Comparison of ENCODE assay signal across 19 cellular contexts in genomic region chr1:209387969-209388329, GRCh38.
DNase-seq lines count a peak whose midpoint lies in the region; ATAC-seq and TF ChIP-seq lines count a peak whose summit lies in the region.
"Had no signal": no experiment of that assay in that cellular context is flagged by ENCODE, and none has a peak within 500 bp of the region (broad histone marks: within the 10 kb centered on the region; RNA-seq: fewer than 3 reads in every experiment).

No MANE protein-coding gene starts in this region.

- no peaks in the 10 kb centered on the region for H3K9me3 ChIP-seq in endodermal cell (ENCODE audit: control insufficient read depth, low read length)
- H3K9me3 ChIP-seq in mesenchymal stem cell (ENCODE audit: control insufficient read depth, low read length), result no peaks in the 10 kb centered on the region
- H3K9me3 ChIP-seq in effector memory CD4-positive, alpha-beta T cell (ENCODE audit: control insufficient read depth, low read length), result no peaks in the 10 kb centered on the region
- H3K9me3 ChIP-seq in MM.1S (replicated peaks; ENCODE audit: insufficient read depth, low read length), result no peaks in the 10 kb centered on the region
- H3K9me3 ChIP-seq: colonic mucosa, heart right ventricle, vagina had no signal

- peak overlapping the region; percentile 18 for H2AK5ac ChIP-seq in mesenchymal stem cell (ENCODE audit: low read length, severe bottlenecking)

- H3K36me3 ChIP-seq in endodermal cell (ENCODE audit: control insufficient read depth, insufficient read depth, low read length), result no peaks in the 10 kb centered on the region
- H3K36me3 ChIP-seq in mesenchymal stem cell (ENCODE audit: control insufficient read depth in 1 of 2, insufficient read depth in 2 of 2, low read depth in 1 of 2, low read length in 2 of 2), result no peaks in the 10 kb centered on the region
- H3K36me3 ChIP-seq in effector memory CD4-positive, alpha-beta T cell (ENCODE audit: control insufficient read depth, insufficient read depth, low read length), result no peaks in the 10 kb centered on the region
- no peaks in the 10 kb centered on the region for H3K36me3 ChIP-seq in MM.1S (replicated peaks; ENCODE audit: insufficient read depth, low read length)
- H3K36me3 ChIP-seq: colonic mucosa, heart right ventricle, vagina had no signal

- peaks cover 5% of the 10 kb centered on the region for H3K36me3 Mint-ChIP-seq in endodermal cell (ENCODE audit: low read depth)

- 91 to 100% methylated on average over 2 of the region's 2 CpGs for WGBS in endodermal cell (ENCODE audit: insufficient coverage in 1 of 2, insufficient read length in 1 of 2), 2 experiments
- WGBS in mesenchymal stem cell, result 69% methylated on average over 1 of the region's 2 CpGs

- no peak overlapping the region for H3K14ac ChIP-seq in mesenchymal stem cell (ENCODE audit: low read length in 2 of 2)

- H3K4me1 Mint-ChIP-seq in endodermal cell, result peaks cover 78% of the 10 kb centered on the region

- H3K9me2 ChIP-seq in MM.1S (replicated peaks; ENCODE audit: insufficient read depth, low read length), result no peaks in the 10 kb centered on the region

- no peak overlapping the region for H2BK15ac ChIP-seq in mesenchymal stem cell (ENCODE audit: low read depth, poor library complexity, severe bottlenecking)

- no peak overlapping the region for H3K4me3 Mint-ChIP-seq in endodermal cell
- H3K4me3 Mint-ChIP-seq: activated T-helper 1 cell treated with anti-CD3 and anti-CD28 coated beads, Interleukin-12 subunit alpha, Interleukin-12 subunit beta, Interleukin-2, Interleukin-4 antibody, amounts not matched to agents 30 ng/mL and 10 ng/mL and 1 ng/mL, durations not matched to agents 14 hours and 24 hours and 36 hours; stimulated activated naive CD8-positive, alpha-beta T cell treated with anti-CD3 and anti-CD28 coated beads, Interleukin-15, Interleukin-2, amounts not matched to agents 100 ng/mL and 50 ng/mL, for 24 hours had no signal

- H4K91ac ChIP-seq in mesenchymal stem cell (ENCODE audit: low read length), result no peak overlapping the region

- H3K9me3 Mint-ChIP-seq in endodermal cell, result no peaks in the 10 kb centered on the region
- H3K9me3 Mint-ChIP-seq: activated T-helper 1 cell treated with anti-CD3 and anti-CD28 coated beads, Interleukin-12 subunit alpha, Interleukin-12 subunit beta, Interleukin-2, Interleukin-4 antibody, amounts not matched to agents 30 ng/mL and 10 ng/mL and 1 ng/mL, durations not matched to agents 14 hours and 24 hours and 36 hours; stimulated activated naive CD8-positive, alpha-beta T cell treated with anti-CD3 and anti-CD28 coated beads, Interleukin-15, Interleukin-2, amounts not matched to agents 100 ng/mL and 50 ng/mL, for 24 hours had no signal

- no peaks in the 10 kb centered on the region for H3K27me3 Mint-ChIP-seq in endodermal cell (ENCODE audit: insufficient read depth)
- H3K27me3 Mint-ChIP-seq: stimulated activated naive CD8-positive, alpha-beta T cell treated with anti-CD3 and anti-CD28 coated beads, Interleukin-15, Interleukin-2, amounts not matched to agents 100 ng/mL and 50 ng/mL, for 24 hours had no signal

- no peaks in the 10 kb centered on the region for H3F3A ChIP-seq in MM.1S (ENCODE audit: insufficient read depth, low read length)

- H3K18ac ChIP-seq in mesenchymal stem cell (ENCODE audit: low read depth in 1 of 2, low read length in 2 of 2), result no peak overlapping the region

- H3K79me2 ChIP-seq in MM.1S (ENCODE audit: low read length), result no peaks in the 10 kb centered on the region
- H3K79me2 ChIP-seq: parathyroid adenoma had no signal

- ATAC-seq in GM21529 (IDR thresholded peaks at IDR 0.05; ENCODE audit: unreplicated experiment), result no peak
- ATAC-seq: heart right ventricle had no signal

- H3K79me1 ChIP-seq in mesenchymal stem cell (replicated peaks; ENCODE audit: low read length, poor library complexity, severe bottlenecking), result no peaks in the 10 kb centered on the region

- H3K27ac Mint-ChIP-seq in endodermal cell, result peak overlapping the region; percentile 19
- H3K27ac Mint-ChIP-seq: activated T-helper 1 cell treated with anti-CD3 and anti-CD28 coated beads, Interleukin-12 subunit alpha, Interleukin-12 subunit beta, Interleukin-2, Interleukin-4 antibody, amounts not matched to agents 30 ng/mL and 10 ng/mL and 1 ng/mL, durations not matched to agents 14 hours and 24 hours and 36 hours; stimulated activated naive CD8-positive, alpha-beta T cell treated with anti-CD3 and anti-CD28 coated beads, Interleukin-15, Interleukin-2, amounts not matched to agents 100 ng/mL and 50 ng/mL, for 24 hours had no signal

- no peaks in the 10 kb centered on the region for H4K20me1 ChIP-seq in MM.1S (ENCODE audit: insufficient read depth, low read length)

- H2AFZ ChIP-seq in mesenchymal stem cell (ENCODE audit: low read depth, low read length) (no peak overlapping the region), MM.1S (ENCODE audit: low read length) (no peak overlapping the region)
- H2AFZ ChIP-seq: parathyroid adenoma had no signal

- peak; percentile 66 for DNase-seq in AG10803 (ENCODE audit: low read depth)
- peak; percentile 62 for DNase-seq in NCI-H226
- DNase-seq in endodermal cell, result no peak
- no peak for DNase-seq in mesenchymal stem cell
- DNase-seq in HuH-7 (ENCODE audit: low spot score), result no peak
- no peak for DNase-seq in effector memory CD4-positive, alpha-beta T cell
- no peak for DNase-seq in MM.1S
- DNase-seq: activated CD4-positive, alpha-beta T cell treated with anti-CD3 and anti-CD28 coated beads, Interleukin-2, amount 50 U/mL, for 48 hours; colonic mucosa; COR-L47; heart right ventricle; NCI-H146; NCI-H446 treated with DMSO at 0.1 percent for 48 hours had no signal

- no peak overlapping the region for H3K4me3 ChIP-seq in AG10803 (ENCODE audit: low read length)
- H3K4me3 ChIP-seq in endodermal cell (ENCODE audit: low read length), result no peak overlapping the region
- H3K4me3 ChIP-seq in mesenchymal stem cell (ENCODE audit: insufficient read depth in 1 of 2, low read depth in 1 of 2, low read length in 2 of 2), result no peak overlapping the region
- no peak overlapping the region for H3K4me3 ChIP-seq in effector memory CD4-positive, alpha-beta T cell (ENCODE audit: insufficient read depth, low read depth, low read length, poor library complexity, severe bottlenecking)
- H3K4me3 ChIP-seq in MM.1S (ENCODE audit: low read length), result no peak overlapping the region
- H3K4me3 ChIP-seq: colonic mucosa, heart right ventricle, SK-N-MC, vagina had no signal

- H3K4ac ChIP-seq in mesenchymal stem cell (ENCODE audit: low read depth in 1 of 2, low read length in 2 of 2), result no peak overlapping the region

- H3K27me3 ChIP-seq in endodermal cell (ENCODE audit: control insufficient read depth, insufficient read depth, low read length, poor library complexity, severe bottlenecking) (no peaks in the 10 kb centered on the region), mesenchymal stem cell (ENCODE audit: control insufficient read depth in 1 of 2, insufficient read depth in 1 of 2, low read length in 2 of 2) (no peaks in the 10 kb centered on the region), MM.1S (replicated peaks; ENCODE audit: insufficient read depth, low read length) (no peaks in the 10 kb centered on the region)
- no peaks in the 10 kb centered on the region for H3K27me3 ChIP-seq in effector memory CD4-positive, alpha-beta T cell (replicated peaks; ENCODE audit: control insufficient read depth, insufficient read depth, low read length, poor library complexity, severe bottlenecking)
- H3K27me3 ChIP-seq: colonic mucosa, vagina had no signal

- no peak overlapping the region for H2BK5ac ChIP-seq in mesenchymal stem cell (ENCODE audit: low read depth, low read length, poor library complexity, severe bottlenecking)

- TF ChIP-seq CTCF in AG10803 (conservative IDR thresholded peaks at IDR 0.05; ENCODE audit: low read length) (no peak), endodermal cell (conservative IDR thresholded peaks at IDR 0.05) (no peak), MM.1S (IDR thresholded peaks at IDR 0.05; ENCODE audit: low read length) (no peak)

- H3K27ac ChIP-seq in endodermal cell (ENCODE audit: low read depth, low read length) (no peak overlapping the region), mesenchymal stem cell (ENCODE audit: low read length, poor library complexity, severe bottlenecking) (peak overlapping the region; percentile 15), MM.1S (ENCODE audit: low read length) (no peak overlapping the region)
- H3K27ac ChIP-seq in effector memory CD4-positive, alpha-beta T cell (ENCODE audit: insufficient read depth, low read length, poor library complexity, severe bottlenecking), result no peak overlapping the region
- H3K27ac ChIP-seq: colonic mucosa, heart right ventricle, parathyroid adenoma, SK-N-MC, vagina had no signal

- H3K4me1 ChIP-seq in endodermal cell (ENCODE audit: control insufficient read depth, insufficient read depth, low read length) (peaks cover 53% of the 10 kb centered on the region), mesenchymal stem cell (ENCODE audit: control insufficient read depth, insufficient read depth, low read depth, low read length) (peaks cover 11% of the 10 kb centered on the region), MM.1S (ENCODE audit: low read length) (no peaks in the 10 kb centered on the region)
- no peaks in the 10 kb centered on the region for H3K4me1 ChIP-seq in effector memory CD4-positive, alpha-beta T cell (ENCODE audit: control insufficient read depth, insufficient read depth, low read length, poor library complexity, severe bottlenecking)
- H3K4me1 ChIP-seq: colonic mucosa, heart right ventricle had no signal

- H4K8ac ChIP-seq in mesenchymal stem cell (ENCODE audit: low read length), result no peak overlapping the region

- no peak overlapping the region for H3K9ac ChIP-seq in endodermal cell (ENCODE audit: extremely low read depth, low read length, poor library complexity, severe bottlenecking)
- H3K9ac ChIP-seq in mesenchymal stem cell (ENCODE audit: low read length), result no peak overlapping the region
- H3K9ac ChIP-seq in MM.1S (ENCODE audit: low read length), result no peak overlapping the region
- H3K9ac ChIP-seq: parathyroid adenoma had no signal

- H2BK120ac ChIP-seq in mesenchymal stem cell (ENCODE audit: low read depth, low read length), result no peak overlapping the region

- no peak overlapping the region for H2BK12ac ChIP-seq in mesenchymal stem cell (ENCODE audit: low read length in 2 of 2)

- H3K23ac ChIP-seq in mesenchymal stem cell (ENCODE audit: low read length in 2 of 2), result no peak overlapping the region

- H3K4me2 ChIP-seq in mesenchymal stem cell (ENCODE audit: low read length, poor library complexity, severe bottlenecking), result no peak overlapping the region
- no peak overlapping the region for H3K4me2 ChIP-seq in MM.1S (ENCODE audit: low read depth, low read length)

Comparison
In these comparisons a context has a peak if more than half of its experiments do, and no peak if none do; other contexts are left out.
1. DNase-seq: peak in AG10803 (single experiment) and NCI-H226 (single experiment); none in endodermal cell (single experiment), mesenchymal stem cell (single experiment), HuH-7 (single experiment), effector memory CD4-positive, alpha-beta T cell (0 of 3) and MM.1S (single experiment).